Comparison of ENCODE assay signal across 8 cellular contexts in the genomic region with DNA sequence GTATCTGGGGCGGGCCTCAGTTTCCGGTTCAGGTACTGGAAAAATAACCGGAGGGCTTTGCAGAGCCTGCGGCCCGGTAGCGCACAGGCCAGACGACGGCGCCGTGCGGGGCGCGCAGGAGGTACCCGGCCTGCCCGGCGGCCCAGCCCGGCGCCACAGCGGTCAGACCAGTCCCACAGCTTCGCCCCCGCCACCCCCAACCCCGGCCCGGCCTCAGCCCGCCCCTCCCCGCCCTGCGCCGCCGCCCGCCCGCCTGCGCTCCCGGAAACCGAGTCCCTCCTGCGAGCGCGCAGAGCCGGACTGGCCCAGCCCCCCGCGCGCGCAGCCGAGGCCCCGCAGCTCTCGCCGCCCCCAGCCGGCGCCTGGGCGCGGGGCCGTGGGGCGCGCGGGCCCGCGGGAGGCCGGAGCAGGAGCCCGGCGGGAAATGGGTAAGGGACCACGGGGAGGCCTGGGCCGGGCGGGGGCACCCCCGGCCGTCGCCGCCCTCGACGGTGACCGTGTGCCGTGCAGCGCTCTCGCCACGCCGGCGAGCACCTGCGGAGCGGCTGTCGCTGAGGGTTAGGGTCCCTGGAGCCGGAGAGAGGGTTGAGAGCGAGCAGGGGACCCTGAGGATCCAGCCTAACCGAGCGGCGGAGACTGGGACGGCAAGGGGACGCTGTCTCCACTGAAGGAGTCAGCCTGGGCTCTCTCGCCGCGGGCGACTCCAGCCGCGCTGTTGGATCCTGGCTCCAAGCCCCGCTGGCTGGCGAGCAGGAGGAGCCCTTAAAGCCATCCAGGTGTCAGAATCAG. TPM values are rescaled to one million over a fixed set of nuclear protein-coding genes. Genes with fewer than 3 reads are reported as not detected.
A peak's percentile ranks its signal among the peaks of the same experiment; 100 is the strongest.
DNase-seq lines count a peak whose midpoint lies in the region; ATAC-seq, FAIRE-seq and TF ChIP-seq lines count a peak whose summit lies in the region.

No MANE protein-coding gene starts in this region.

- peak; percentile 27 for TF ChIP-seq POLR2A in GM15510 (IDR thresholded peaks at IDR 0.05; ENCODE audit: borderline replicate concordance, extremely low read depth, insufficient read length)
- no peak for TF ChIP-seq POLR2A in K562 (conservative IDR thresholded peaks at IDR 0.05)

- H3K4me1 Mint-ChIP-seq in stimulated activated naive B cell treated with anti-CD40 and anti-IgM and Interleukin-4, amounts not matched to agents 10 μg/mL and 1 μg/mL and 100 μg/mL, for 72 hours: peaks cover 12 to 13% of the 10 kb centered on the region in 2 donors

- TF ChIP-seq CTCF in K562 (IDR thresholded peaks at IDR 0.05 in 2 of 3, conservative IDR thresholded peaks at IDR 0.05 in 1 of 3; ENCODE audit: insufficient read depth in 2 of 3, low read depth in 1 of 3, low read length in 3 of 3): no peak
- TF ChIP-seq CTCF in kidney epithelial cell (IDR thresholded peaks at IDR 0.05; ENCODE audit: insufficient read depth, low read length, poor library complexity, severe bottlenecking): no peak

- H3K79me2 ChIP-seq in K562 (ENCODE audit: control insufficient read depth, insufficient read depth, low read length): no peaks in the 10 kb centered on the region

- CTCF ChIA-PET in K562 (lab: Yijun Ruan, JAX; ENCODE audit: low intra/inter-chr PET ratio): no interaction called here

- no peak for FAIRE-seq in K562 (lab: Jason Lieb, UNC)

- peak; percentile 62 for ATAC-seq in HG03025 (IDR thresholded peaks at IDR 0.05; ENCODE audit: low FRiP score, unreplicated experiment)
- peak; percentile 84 for ATAC-seq in K562
- ATAC-seq in stimulated activated naive B cell treated with anti-CD40 and anti-IgM and Interleukin-4, amounts not matched to agents 10 μg/mL and 1 μg/mL and 100 μg/mL, for 72 hours (replicated peaks): peak; percentile 82 to 85

- H3K4me3 Mint-ChIP-seq in stimulated activated naive B cell treated with anti-CD40 and anti-IgM and Interleukin-4, amounts not matched to agents 10 μg/mL and 1 μg/mL and 100 μg/mL, for 72 hours: peak overlapping the region; percentile 82 to 88

- H2AFZ ChIP-seq in K562 (ENCODE audit: low read depth, low read length): peak overlapping the region; percentile 87

- no TSS peak for BruUV-seq in K562 (replicated peaks; lab: Mats Ljungman, UMichigan)

- no peaks in the 10 kb centered on the region for H3K9me1 ChIP-seq in K562 (ENCODE audit: control insufficient read depth, insufficient read depth, low read length)

- H4K20me1 ChIP-seq in K562 (replicated peaks; ENCODE audit: control insufficient read depth, insufficient read depth, low read length): no peaks in the 10 kb centered on the region

- peak overlapping the region; percentile 72 for H3K4me2 ChIP-seq in K562 (ENCODE audit: insufficient read depth, low read length)

- POLR2A ChIA-PET in K562 (lab: Yijun Ruan, JAX): interaction anchor here (0.6 kb wide), 1 partner anchor 1990 kb away, joined by 3 read pairs; no protein-coding TSS in a partner anchor

- no peaks in the 10 kb centered on the region for H3K27me3 Mint-ChIP-seq in stimulated activated naive B cell treated with anti-CD40 and anti-IgM and Interleukin-4, amounts not matched to agents 10 μg/mL and 1 μg/mL and 100 μg/mL, for 72 hours

- in situ Hi-C loops in K562 (cut with MboI): no loop called here

- peak overlapping the region; percentile 20 for H3K27ac Mint-ChIP-seq in stimulated activated naive B cell treated with anti-CD40 and anti-IgM and Interleukin-4, amounts not matched to agents 10 μg/mL and 1 μg/mL and 100 μg/mL, for 72 hours

- H3K9me3 ChIP-seq in NT2/D1 (ENCODE audit: insufficient read depth, low read length) (no peaks in the 10 kb centered on the region), K562 (replicated peaks; ENCODE audit: control insufficient read depth, insufficient read depth, low read depth, low read length) (no peaks in the 10 kb centered on the region)

- TF ChIP-seq EP300 in K562 (IDR thresholded peaks at IDR 0.05; ENCODE audit: low read length): no peak

- H3K36me3 ChIP-seq in NT2/D1 (ENCODE audit: insufficient read depth, insufficient read length, low read length) (no peaks in the 10 kb centered on the region), K562 (ENCODE audit: control insufficient read depth, insufficient read depth, low read length) (no peaks in the 10 kb centered on the region), kidney epithelial cell (ENCODE audit: control insufficient read depth, insufficient read depth, low read length) (no peaks in the 10 kb centered on the region)

- DNase-seq in NT2/D1 (ENCODE audit: low read depth, low spot score) (no peak), K562 (ENCODE audit: extremely low read depth in 1 of 4, low spot score in 3 of 4) (peak; percentile 58 to 72 (median 69)), kidney epithelial cell (ENCODE audit: low read depth) (no peak), glomerular visceral epithelial cell (ENCODE audit: extremely low spot score) (no peak), putamen (ENCODE audit: low spot score) (no peak)
- DNase-seq in stimulated activated naive B cell treated with anti-CD40 and anti-IgM and Interleukin-4, amounts not matched to agents 10 μg/mL and 1 μg/mL and 100 μg/mL, for 72 hours: no peak

- H3K4me1 ChIP-seq in NT2/D1 (ENCODE audit: insufficient read depth, insufficient read length): peaks cover 9% of the 10 kb centered on the region
- peaks cover 0 to 10% of the 10 kb centered on the region in 2 experiments; a peak in 3 of 5 replicates for H3K4me1 ChIP-seq in K562 (replicated peaks in 1 of 2; ENCODE audit: control insufficient read depth in 2 of 2, insufficient read depth in 2 of 2, low read length in 2 of 2)

- 14% methylated on average over 36 of the region's 92 CpGs for WGBS in K562 (ENCODE audit: insufficient coverage, low coverage, missing lambda C conversion rate)

- peak overlapping the region; percentile 71 for H3K4me3 ChIP-seq in NT2/D1 (ENCODE audit: insufficient read length, low read depth)
- peak overlapping the region; percentile 42 for H3K4me3 ChIP-seq in K562
- peak overlapping the region; percentile 63 for H3K4me3 ChIP-seq in kidney epithelial cell (ENCODE audit: low read depth, low read length)

- no peaks in the 10 kb centered on the region for H3K9me3 Mint-ChIP-seq in stimulated activated naive B cell treated with anti-CD40 and anti-IgM and Interleukin-4, amounts not matched to agents 10 μg/mL and 1 μg/mL and 100 μg/mL, for 72 hours

- intact Hi-C loops in K562 (cut with micrococcal nuclease): no loop called here

- peaks cover 13% of the 10 kb centered on the region for H3K27me3 ChIP-seq in NT2/D1 (ENCODE audit: insufficient read depth, insufficient read length)
- peaks cover 0 to 8% of the 10 kb centered on the region in 2 experiments; a peak in 4 of 5 replicates for H3K27me3 ChIP-seq in K562 (ENCODE audit: control insufficient read depth in 2 of 2, insufficient read depth in 2 of 2, low read length in 2 of 2)
- no peaks in the 10 kb centered on the region for H3K27me3 ChIP-seq in kidney epithelial cell (ENCODE audit: control insufficient read depth, insufficient read depth, low read length)

- peak overlapping the region; percentile 93 for H3K9ac ChIP-seq in NT2/D1 (ENCODE audit: insufficient read length, low read depth)
- peak overlapping the region; percentile 59 to 91 for H3K9ac ChIP-seq in K562 (ENCODE audit: insufficient read depth in 1 of 2, low read depth in 2 of 2, low read length in 2 of 2)

- no peaks in the 10 kb centered on the region for H3K36me3 Mint-ChIP-seq in stimulated activated naive B cell treated with anti-CD40 and anti-IgM and Interleukin-4, amounts not matched to agents 10 μg/mL and 1 μg/mL and 100 μg/mL, for 72 hours

- H3K27ac ChIP-seq in K562 (ENCODE audit: extremely low read depth, low read depth, low read length): no peak overlapping the region

- TF ChIP-seq RAD21 in K562 (CRISPR knock-in tag; conservative IDR thresholded peaks at IDR 0.05 in 1 of 2, IDR thresholded peaks at IDR 0.05 in 1 of 2): no peak

RNA-seq across cellular contexts. Expression of gene PSD4, which starts 16.5 kb away (rescaled TPM):
- total RNA-seq in K562 (2011; cell fraction: chromatin; rRNA removed; ENCODE audit: low replicate concordance): 52.4 and 98.0 TPM in 2 replicates
- 58.9 and 60.3 TPM in 2 replicates for total RNA-seq in K562 (2011; cell fraction: nucleolus; rRNA removed)
- 44.1 and 62.2 TPM in 2 replicates for total RNA-seq in K562 (2011; cell fraction: nucleoplasm; rRNA removed)
- 41.0 and 47.0 TPM in 2 replicates for total RNA-seq in K562 (2014; rRNA removed)
- total RNA-seq in K562 (2014; rRNA removed; fragmentation: Illumina TruSeq; extraction: Trizol): 13.0 and 14.8 TPM in 2 replicates
- total RNA-seq in K562 (2015; rRNA removed; fragmentation: Illumina TruSeq; extraction: Trizol): 20.8 and 21.7 TPM in 2 replicates
- 48.3 and 54.0 TPM in 2 replicates for total RNA-seq in K562 (2021)
- polyA plus RNA-seq in K562 (2011; rRNA removed): 11.0 and 14.5 TPM in 2 replicates
- polyA plus RNA-seq in K562 (2011; cell fraction: cytosol; rRNA removed): 8.8 and 13.1 TPM in 2 replicates
- 63.6 and 113 TPM in 2 replicates for polyA plus RNA-seq in K562 (2011; cell fraction: nucleus; rRNA removed)
- polyA plus RNA-seq in K562 (2012): 23.7 and 33.6 TPM in 2 replicates
- polyA plus RNA-seq in K562 (2014; fragmentation: Illumina TruSeq; extraction: Trizol): 28.4 and 32.1 TPM in 2 replicates
- polyA plus RNA-seq in K562 (2014; fragmentation: Nextera tagmentation; extraction: Ambion mirVana): under 1 TPM; 0.46 to 0.52 TPM
- 27.4 and 30.3 TPM in 2 replicates for polyA plus RNA-seq in K562 (2014; rRNA removed)
- polyA minus RNA-seq in K562 (2011; rRNA and poly(A)+ RNA removed): 12.7 and 15.8 TPM in 2 replicates
- polyA minus RNA-seq in K562 (2011; cell fraction: cytosol; rRNA and poly(A)+ RNA removed): 12.8 and 14.9 TPM in 2 replicates
- 35.9 and 36.1 TPM in 2 replicates for polyA minus RNA-seq in K562 (2011; cell fraction: nucleus; rRNA and poly(A)+ RNA removed)
- 12.1 and 13.9 TPM in 2 replicates for total RNA-seq in kidney epithelial cell

RNA-seq across cellular contexts. Expression of gene IL1RN, which starts 29.9 kb away (rescaled TPM):
- total RNA-seq in K562 (2011; cell fraction: chromatin; rRNA removed; ENCODE audit: low replicate concordance): not detected in 2 replicates
- not detected in 2 replicates for total RNA-seq in K562 (2011; cell fraction: nucleolus; rRNA removed)
- not detected in 2 replicates for total RNA-seq in K562 (2011; cell fraction: nucleoplasm; rRNA removed)
- total RNA-seq in K562 (2014; rRNA removed) (not detected in 2 replicates), K562 (2014; rRNA removed; fragmentation: Illumina TruSeq; extraction: Trizol) (not detected in 2 replicates), K562 (2015; rRNA removed; fragmentation: Illumina TruSeq; extraction: Trizol) (not detected in 2 replicates), K562 (2021) (not detected in 2 replicates), kidney epithelial cell (8.8 and 11.3 TPM in 2 replicates)
- polyA plus RNA-seq in K562 (2011; rRNA removed) (0.13 TPM in 1 of 2 replicates, not detected in the other), K562 (2014; fragmentation: Illumina TruSeq; extraction: Trizol) (not detected in 2 replicates), K562 (2014; fragmentation: Nextera tagmentation; extraction: Ambion mirVana) (not detected), K562 (2014; rRNA removed) (not detected in 2 replicates)
- polyA plus RNA-seq in K562 (2011; cell fraction: cytosol; rRNA removed): 0.12 TPM in 1 of 2 replicates, not detected in the other
- not detected in 2 replicates for polyA plus RNA-seq in K562 (2011; cell fraction: nucleus; rRNA removed)
- 0.13 and 0.26 TPM in 2 replicates for polyA plus RNA-seq in K562 (2012)
- not detected in 2 replicates for polyA minus RNA-seq in K562 (2011; rRNA and poly(A)+ RNA removed)
- not detected in 2 replicates for polyA minus RNA-seq in K562 (2011; cell fraction: cytosol; rRNA and poly(A)+ RNA removed)
- polyA minus RNA-seq in K562 (2011; cell fraction: nucleus; rRNA and poly(A)+ RNA removed): not detected in 2 replicates

Comparison
In these comparisons a context has a peak if more than half of its experiments do, and no peak if none do; other contexts are left out.
1. DNase-seq: peak in K562 (4 of 4); none in NT2/D1 (single experiment), kidney epithelial cell (single experiment), stimulated activated naive B cell treated with anti-CD40 and anti-IgM and Interleukin-4, amounts not matched to agents 10 μg/mL and 1 μg/mL and 100 μg/mL, for 72 hours (single experiment), glomerular visceral epithelial cell (single experiment) and putamen (single experiment).
2. Peak in every context shown above with its lines, with median percentiles within 50 percentile points of each other: ATAC-seq and H3K4me3 ChIP-seq.